ENCODE assay signal across 15 cellular contexts in genomic region chr6:84026721-84027164, GRCh38. TPM values are rescaled to one million over a fixed set of nuclear protein-coding genes. Genes with fewer than 3 reads are reported as not detected.
A peak's percentile ranks its signal among the peaks of the same experiment; 100 is the strongest.
DNase-seq lines count a peak whose midpoint lies in the region; ATAC-seq, FAIRE-seq and TF ChIP-seq lines count a peak whose summit lies in the region.
"Had no signal": no experiment of that assay in that cellular context is flagged by ENCODE, and none has a peak within 500 bp of the region (broad histone marks: within the 10 kb centered on the region; RNA-seq: fewer than 3 reads in every experiment).

No MANE protein-coding gene starts in this region.

- H4K20me1 ChIP-seq in PC-3 (ENCODE audit: low read length) = no peaks in the 10 kb centered on the region

- no peaks in the 10 kb centered on the region for H3K9me2 ChIP-seq in PC-3 (replicated peaks; ENCODE audit: low read length)

- H3K4me3 Mint-ChIP-seq in Calu3 (ENCODE audit: low read depth, unreplicated experiment) = peak overlapping the region; percentile 32
- H3K4me3 Mint-ChIP-seq in activated CD4-positive, alpha-beta memory T cell treated with anti-CD3 and anti-CD28 coated beads, Interleukin-2, amount 10 ng/mL, durations not matched to agents 7 days and 5 days = no peak overlapping the region
- H3K4me3 Mint-ChIP-seq: HFFc6 had no signal

- POLR2A ChIA-PET in PC-3 (lab: Charles Lee; ENCODE audit: unreplicated experiment) = no interaction called here
- POLR2A ChIA-PET in activated CD4-positive, alpha-beta memory T cell treated with anti-CD3 and anti-CD28 coated beads, Interleukin-2, amount 10 ng/mL, durations not matched to agents 7 days and 5 days (lab: Charles Lee) = no interaction called here

- BruUV-seq in Calu3 (replicated peaks; lab: Mats Ljungman, UMichigan) = no TSS peak
- BruUV-seq in PC-3 (replicated peaks; lab: Mats Ljungman, UMichigan) = no TSS peak

- no peak for FAIRE-seq in pancreas (lab: Jason Lieb, UNC)
- FAIRE-seq: RCC 7860 had no signal

- H3K9me3 Mint-ChIP-seq in Calu3 (ENCODE audit: low read depth, unreplicated experiment) = peaks cover 3% of the 10 kb centered on the region
- H3K9me3 Mint-ChIP-seq in activated CD4-positive, alpha-beta memory T cell treated with anti-CD3 and anti-CD28 coated beads, Interleukin-2, amount 10 ng/mL, durations not matched to agents 7 days and 5 days = peaks cover 2% of the 10 kb centered on the region
- H3K9me3 Mint-ChIP-seq: HFFc6 had no signal

- TF ChIP-seq CTCF in Calu3 (IDR thresholded peaks at IDR 0.05; ENCODE audit: unreplicated experiment) (no peak), pancreas (IDR thresholded peaks at IDR 0.05) (no peak), PC-3 (conservative IDR thresholded peaks at IDR 0.05; ENCODE audit: low read depth, low read length) (no peak)

- peak overlapping the region; percentile 19 for H3K27ac Mint-ChIP-seq in Calu3 (ENCODE audit: unreplicated experiment)
- no peak overlapping the region for H3K27ac Mint-ChIP-seq in activated CD4-positive, alpha-beta memory T cell treated with anti-CD3 and anti-CD28 coated beads, Interleukin-2, amount 10 ng/mL, durations not matched to agents 7 days and 5 days

- H3K27me3 ChIP-seq in pancreas (peaks cover 0 to 3% (median 0%) of the 10 kb centered on the region in 4 donors), PC-3 (ENCODE audit: low read length) (no peaks in the 10 kb centered on the region)
- H3K27me3 ChIP-seq: tibial nerve had no signal

- peak in 3 of 4 donors; percentile 59 to 63 (median 59) for ATAC-seq in pancreas
- ATAC-seq in PC-3 = no peak
- no peak for ATAC-seq in HG02642 (IDR thresholded peaks at IDR 0.05; ENCODE audit: poor library complexity, unreplicated experiment)

- peak overlapping the region in 1 of 4 donors; percentile 4 for H3K4me3 ChIP-seq in pancreas
- no peak overlapping the region for H3K4me3 ChIP-seq in PC-3 (ENCODE audit: low read length)
- H3K4me3 ChIP-seq: tibial nerve had no signal

- H3K36me3 Mint-ChIP-seq in Calu3 (ENCODE audit: insufficient read depth, unreplicated experiment) = no peaks in the 10 kb centered on the region
- H3K36me3 Mint-ChIP-seq in activated CD4-positive, alpha-beta memory T cell treated with anti-CD3 and anti-CD28 coated beads, Interleukin-2, amount 10 ng/mL, durations not matched to agents 7 days and 5 days (ENCODE audit: low read depth) = no peaks in the 10 kb centered on the region

- H3K4me1 ChIP-seq in pancreas (no peaks in the 10 kb centered on the region), PC-3 (ENCODE audit: insufficient read depth, low read length) (peaks cover 15% of the 10 kb centered on the region)

- no peaks in the 10 kb centered on the region for H3K9me3 ChIP-seq in pancreas
- no peaks in the 10 kb centered on the region for H3K9me3 ChIP-seq in PC-3 (ENCODE audit: low read length)
- H3K9me3 ChIP-seq: tibial nerve had no signal

- no peak overlapping the region for H3K9ac ChIP-seq in PC-3 (ENCODE audit: low read length)

- no peaks in the 10 kb centered on the region for H3K27me3 Mint-ChIP-seq in Calu3 (ENCODE audit: unreplicated experiment)
- peaks cover 4% of the 10 kb centered on the region for H3K27me3 Mint-ChIP-seq in activated CD4-positive, alpha-beta memory T cell treated with anti-CD3 and anti-CD28 coated beads, Interleukin-2, amount 10 ng/mL, durations not matched to agents 7 days and 5 days

- no peaks in the 10 kb centered on the region for H3F3A ChIP-seq in PC-3 (ENCODE audit: low read length, unreplicated experiment)

- 32 to 36% methylated on average over 5 of the region's 5 CpGs for WGBS in pancreas, 2 donors

- no peaks in the 10 kb centered on the region for H3K36me3 ChIP-seq in pancreas
- no peaks in the 10 kb centered on the region for H3K36me3 ChIP-seq in PC-3 (ENCODE audit: low read depth, low read length)
- H3K36me3 ChIP-seq: tibial nerve had no signal

- intact Hi-C loops in Calu3 (cut with micrococcal nuclease; ENCODE audit: unreplicated experiment) (loop anchor here (10.0 kb wide), 1 partner anchor 188 kb away; no protein-coding TSS in a partner anchor), pancreas (cut with DNase I) (no loop called here), PC-3 (cut with micrococcal nuclease) (loop anchor here (5.0 kb wide), 1 partner anchor 144 kb away; no protein-coding TSS in a partner anchor)

- H2AFZ ChIP-seq in PC-3 (ENCODE audit: low read length) = no peak overlapping the region

- CTCF ChIA-PET in Calu3 (lab: Charles Lee) (no interaction called here), PC-3 (lab: Charles Lee) (no interaction called here)
- CTCF ChIA-PET in activated CD4-positive, alpha-beta memory T cell treated with anti-CD3 and anti-CD28 coated beads, Interleukin-2, amount 10 ng/mL, durations not matched to agents 7 days and 5 days (lab: Charles Lee) = no interaction called here

- no peak for DNase-seq in Calu3
- DNase-seq in NCI-H2029 treated with DMSO at 0.1 percent for 48 hours (lab: John Stamatoyannopoulos, UW) = peak; percentile 57
- DNase-seq in dermis blood vessel endothelial cell = peak; percentile 6
- no peak for DNase-seq in pancreas
- DNase-seq in PC-3 = no peak
- DNase-seq in midbrain (lab: John Stamatoyannopoulos, UW) = no peak
- DNase-seq in activated CD4-positive, alpha-beta memory T cell treated with anti-CD3 and anti-CD28 coated beads, Interleukin-2, amount 10 ng/mL, durations not matched to agents 7 days and 5 days = no peak
- DNase-seq: activated CD4-positive, CD25-positive, alpha-beta regulatory T cell treated with anti-CD3 and anti-CD28 coated beads, Interleukin-2, amount 50 U/mL, for 72 hours; activated T-cell treated with anti-CD3 and anti-CD28 coated beads, Interleukin-2, amount 50 U/mL, for 48 hours; amniotic stem cell; HFFc6; NCI-H226 had no signal

- H3K79me2 ChIP-seq in PC-3 (ENCODE audit: low read length) = no peaks in the 10 kb centered on the region

- no peak overlapping the region for H3K4me2 ChIP-seq in PC-3 (ENCODE audit: low read length)

- H3K27ac ChIP-seq in pancreas = peak overlapping the region in 3 of 4 donors; percentile 18 to 69 (median 43)
- no peak overlapping the region for H3K27ac ChIP-seq in PC-3 (ENCODE audit: low read length)

- peaks cover 27% of the 10 kb centered on the region for H3K4me1 Mint-ChIP-seq in Calu3 (ENCODE audit: low read depth, unreplicated experiment)
- H3K4me1 Mint-ChIP-seq in activated CD4-positive, alpha-beta memory T cell treated with anti-CD3 and anti-CD28 coated beads, Interleukin-2, amount 10 ng/mL, durations not matched to agents 7 days and 5 days = no peaks in the 10 kb centered on the region

RNA-seq across cellular contexts. Expression of gene MRAP2, which starts 6.8 kb away (rescaled TPM):
- total RNA-seq in Calu3 (2022) (0.22 and 0.38 TPM in 2 replicates), dermis blood vessel endothelial cell (2.7 and 3.1 TPM in 2 replicates), pancreas (1 to 10 TPM in 5 of 6 donors, under 1 TPM in 1; 0.88 to 3.7 (median 2.2) TPM), PC-3 (2014; rRNA removed) (0.07 and 0.12 TPM in 2 replicates)
- 10 to 100 TPM in 1 of 2 donors, 1 to 10 TPM in 1; 6.5 to 20.2 TPM for polyA plus RNA-seq in pancreas
- total RNA-seq in activated CD4-positive, alpha-beta memory T cell treated with anti-CD3 and anti-CD28 coated beads, Interleukin-2, amount 10 ng/mL, durations not matched to agents 7 days and 5 days = not detected

Comparison
In these comparisons a context has a peak if more than half of its experiments do, and no peak if none do; other contexts are left out.
1. DNase-seq: peak in NCI-H2029 treated with DMSO at 0.1 percent for 48 hours (single experiment) and dermis blood vessel endothelial cell (single experiment); none in Calu3 (single experiment), pancreas (0 of 6), PC-3 (single experiment), midbrain (single experiment) and activated CD4-positive, alpha-beta memory T cell treated with anti-CD3 and anti-CD28 coated beads, Interleukin-2, amount 10 ng/mL, durations not matched to agents 7 days and 5 days (single experiment).
2. ATAC-seq: peak in pancreas (3 of 4); none in PC-3 (single experiment) and HG02642 (single experiment).
3. intact Hi-C loops: an anchor here in Calu3 (10.0 kb wide) and PC-3 (5.0 kb wide); none called in pancreas.